Comparison of ENCODE assay signal across 8 cellular contexts in genomic region chr5:112959857-112960256, GRCh38. TPM values are rescaled to one million over a fixed set of nuclear protein-coding genes. Genes with fewer than 3 reads are reported as not detected.
DNase-seq lines count a peak whose midpoint lies in the region; ATAC-seq, FAIRE-seq and TF ChIP-seq lines count a peak whose summit lies in the region.
"Not testable (repeated sequence)": the region's sequence is repeated elsewhere in the genome, so short reads cannot be mapped to it uniquely, and the experiment has no call there.

No MANE protein-coding gene starts in this region.

- TF ChIP-seq POLR2A in uterus (IDR thresholded peaks at IDR 0.05) = not testable (repeated sequence)

- POLR2A ChIA-PET in Panc1 (lab: Charles Lee) = interaction anchor here (1.4 kb wide), 1 partner anchor 17 kb away, joined by 5 read pairs; the partner anchor contains the start of gene DCP2
- POLR2A ChIA-PET in WTC11 (lab: Charles Lee) = not testable (repeated sequence)

- H3K27ac ChIP-seq in Panc1 (ENCODE audit: low read length) (peak overlapping the region; percentile 96), uterus (peak overlapping the region; percentile 7 to 42)

- H3K27me3 ChIP-seq in Panc1 (ENCODE audit: control insufficient read depth, insufficient read depth, low read length); bronchial epithelial cell (ENCODE audit: control insufficient read depth, insufficient read depth, low read length); uterus: not testable (repeated sequence)

- peak; percentile 79 for ATAC-seq in Panc1
- not testable (repeated sequence) for ATAC-seq in WTC11

- not testable (repeated sequence) for TF ChIP-seq CTCF in Panc1 (IDR thresholded peaks at IDR 0.05); WTC11 (IDR thresholded peaks at IDR 0.05); bronchial epithelial cell (IDR thresholded peaks at IDR 0.05; ENCODE audit: insufficient read depth, low read length, severe bottlenecking); nephron progenitor cell (IDR thresholded peaks at IDR 0.05); uterus (IDR thresholded peaks at IDR 0.05)

- H3K4me1 Mint-ChIP-seq in WTC11 = peaks cover 24% of the 10 kb centered on the region
- peaks cover 43% of the 10 kb centered on the region for H3K4me1 Mint-ChIP-seq in nephron progenitor cell

- BruUV-seq in Panc1 (replicated peaks; lab: Mats Ljungman, UMichigan) = not testable (repeated sequence)

- in situ Hi-C loops in Panc1 (cut with HindIII; ENCODE audit: low pct_unique_long_range_greater_than_20kb, low sequenced_read_pairs) = not testable (repeated sequence)

- peak; percentile 89 for DNase-seq in EL
- DNase-seq in M059J (ENCODE audit: low read depth) = peak; percentile 97
- DNase-seq in Panc1 (ENCODE audit: low read depth, low spot score); WTC11 (ENCODE audit: low spot score); nephron progenitor cell: not testable (repeated sequence)
- peak; percentile 77 for DNase-seq in bronchial epithelial cell (ENCODE audit: low read depth)
- DNase-seq in fibroblast of the conjunctiva (ENCODE audit: low read depth) = peak; percentile 54
- peak in 1 of 2 donors; percentile 25 for DNase-seq in uterus

- not testable (repeated sequence) for H3K9me3 Mint-ChIP-seq in WTC11, nephron progenitor cell

- intact Hi-C loops in Panc1 (cut with micrococcal nuclease; ENCODE audit: unreplicated experiment) = loop anchor here (5.0 kb wide), 1 partner anchor 38 kb away; the partner anchor contains the start of gene REEP5
- intact Hi-C loops in uterus (cut with DNase I; ENCODE audit: low total_unique reads) = not testable (repeated sequence)

- H3K36me3 ChIP-seq in Panc1 (ENCODE audit: control insufficient read depth, insufficient read depth, low read length); bronchial epithelial cell (ENCODE audit: control insufficient read depth, insufficient read depth, low read length); uterus: not testable (repeated sequence)

- H3K27ac Mint-ChIP-seq in WTC11 = not testable (repeated sequence)
- H3K27ac Mint-ChIP-seq in nephron progenitor cell = peak overlapping the region; percentile 98

- H3K27me3 Mint-ChIP-seq in WTC11 (ENCODE audit: low read depth); nephron progenitor cell (ENCODE audit: low read depth, poor library complexity): not testable (repeated sequence)

- CTCF ChIA-PET in Panc1 (lab: Charles Lee); WTC11 (lab: Charles Lee): not testable (repeated sequence)

- not testable (repeated sequence) for FAIRE-seq in bronchial epithelial cell (lab: Jason Lieb, UNC)

- H3K4me3 Mint-ChIP-seq in WTC11 = not testable (repeated sequence)
- H3K4me3 Mint-ChIP-seq in nephron progenitor cell = peak overlapping the region; percentile 28

- peak overlapping the region in 1 of 2 experiments; percentile 21; a peak in 1 of 4 replicates for H3K4me3 ChIP-seq in Panc1 (ENCODE audit: low read depth in 2 of 2, low read length in 2 of 2)
- not testable (repeated sequence) for H3K4me3 ChIP-seq in bronchial epithelial cell (ENCODE audit: low read depth, low read length); uterus

- H3K4me1 ChIP-seq in Panc1 (ENCODE audit: control insufficient read depth, insufficient read depth, low read length) (peaks cover 60% of the 10 kb centered on the region), uterus (peaks cover 0 to 11% of the 10 kb centered on the region in 2 donors)

- not testable (repeated sequence) for H3K9me3 ChIP-seq in Panc1 (ENCODE audit: control insufficient read depth, insufficient read depth, low read depth, low read length); uterus

- H3K36me3 Mint-ChIP-seq in WTC11; nephron progenitor cell (ENCODE audit: low read depth): not testable (repeated sequence)

TF ChIP-seq in WTC11, 78 proteins besides CTCF, POLR2A, EP300 and RAD21:
- TF ChIP-seq GABPB1 (CRISPR knock-in tag; IDR thresholded peaks at IDR 0.05) = peak; percentile 26; the same call in 1 of the 2 replicates

RNA-seq across cellular contexts. Expression of gene DCP2, which starts 16.7 kb away (rescaled TPM):
- total RNA-seq in M059J (2014; rRNA removed; shearing (Covaris generic)) = 16.8 and 27.8 TPM in 2 replicates
- total RNA-seq in Panc1 (2021; ENCODE audit: unreplicated experiment) (70.4 TPM), WTC11 (2021) (186 to 207 TPM (median 191 TPM) in 3 replicates), bronchial epithelial cell (22.0 and 24.0 TPM in 2 replicates), uterus (100 to 1,000 TPM in 1 of 4 donors, 10 to 100 TPM in 3; 11.2 to 124 (median 27.6) TPM)
- polyA plus RNA-seq in Panc1 (2012; ENCODE audit: insufficient read length) = 7.5 TPM

RNA-seq across cellular contexts. Expression of gene REEP5, which starts 37.8 kb away (rescaled TPM):
- total RNA-seq in M059J (2014; rRNA removed; shearing (Covaris generic)) = 37.3 and 38.5 TPM in 2 replicates
- 112 TPM for total RNA-seq in Panc1 (2021; ENCODE audit: unreplicated experiment)
- 219 TPM for polyA plus RNA-seq in Panc1 (2012; ENCODE audit: insufficient read length)
- total RNA-seq in WTC11 (2021) = 49.6 to 54.3 TPM (median 53.0 TPM) in 3 replicates
- 26.3 and 50.2 TPM in 2 replicates for total RNA-seq in bronchial epithelial cell
- total RNA-seq in uterus = 10 to 100 TPM; 35.6 to 77.1 (median 56.2) TPM
